Comparison of ENCODE assay signal across 8 cellular contexts in genomic region chr6:133952815-133953633, GRCh38. TPM values are rescaled to one million over a fixed set of nuclear protein-coding genes. Genes with fewer than 3 reads are reported as not detected.
DNase-seq lines count a peak whose midpoint lies in the region; ATAC-seq and TF ChIP-seq lines count a peak whose summit lies in the region.

TSS of gene TBPL1 (plus strand) at chr6:133953224. CDS start at chr6:133980126, 26,902 bp downstream.

- intact Hi-C loops in spleen (cut with DNase I; ENCODE audit: low total_unique reads): no loop called here

- H3K27ac ChIP-seq in caudate nucleus (ENCODE audit: low read depth, low read length): peak within 1 kb of the TSS; percentile 98
- peak within 1 kb of the TSS; percentile 90 to 97 (median 94) for H3K27ac ChIP-seq in spleen

- H3K27me3 ChIP-seq in spleen (replicated peaks in 1 of 7): no peaks in the 10 kb centered on the region

- H3K36me3 ChIP-seq in spleen: no peaks in the 10 kb centered on the region

- peak; percentile 89 for DNase-seq in AG09319 (ENCODE audit: extremely low read depth, low read depth)
- peak; percentile 87 for DNase-seq in NCI-H226
- DNase-seq in activated CD4-positive, CD25-positive, alpha-beta regulatory T cell (lab: John Stamatoyannopoulos, UW): peak; percentile 78 to 90 (median 82)
- peak; percentile 53 to 97 (median 94) for DNase-seq in caudate nucleus (lab: John Stamatoyannopoulos, UW)
- peak; percentile 95 for DNase-seq in inferior parietal cortex (ENCODE audit: extremely low spot score)
- DNase-seq in spleen: peak; percentile 97

- H3K9me3 ChIP-seq in spleen: no peaks in the 10 kb centered on the region

- 0 to 2% (median 1%) methylated on average over 43 to 64 of the region's 64 CpGs for WGBS in spleen, 5 donors

- peaks cover 18 to 58% (median 50%) of the 10 kb centered on the region in 6 donors for H3K4me1 ChIP-seq in spleen

- peak; percentile 90 for ATAC-seq in GM19023 (IDR thresholded peaks at IDR 0.05; ENCODE audit: unreplicated experiment)
- ATAC-seq in HG03196 (IDR thresholded peaks at IDR 0.05; ENCODE audit: unreplicated experiment): peak; percentile 94

- peak within 1 kb of the TSS; percentile 61 to 96 (median 91) for H3K4me3 ChIP-seq in spleen

- TF ChIP-seq POLR2A in spleen (IDR thresholded peaks at IDR 0.05): peak in 1 of 3 donors; percentile 59

- TF ChIP-seq CTCF in AG09319 (IDR thresholded peaks at IDR 0.05; ENCODE audit: low read depth, low read length): no peak
- TF ChIP-seq CTCF in spleen (IDR thresholded peaks at IDR 0.05 in 8 of 11, conservative IDR thresholded peaks at IDR 0.05 in 3 of 11): peak in 3 of 11 experiments; percentile 4 to 36 (median 16)

RNA-seq across cellular contexts. Expression of gene TBPL1, which starts in this region (rescaled TPM):
- total RNA-seq in spleen: 10 to 100 TPM; 17.0 to 31.0 (median 25.9) TPM
- polyA plus RNA-seq in spleen: 10 to 100 TPM; 29.9 to 33.3 (median 30.3) TPM

Comparison
In these comparisons a context has a peak if more than half of its experiments do, and no peak if none do; other contexts are left out.
1. Peak in every context shown above with its lines: DNase-seq, ATAC-seq, H3K4me3 ChIP-seq and H3K27ac ChIP-seq.